Comparison of ENCODE assay signal across 9 cellular contexts in the genomic region with DNA sequence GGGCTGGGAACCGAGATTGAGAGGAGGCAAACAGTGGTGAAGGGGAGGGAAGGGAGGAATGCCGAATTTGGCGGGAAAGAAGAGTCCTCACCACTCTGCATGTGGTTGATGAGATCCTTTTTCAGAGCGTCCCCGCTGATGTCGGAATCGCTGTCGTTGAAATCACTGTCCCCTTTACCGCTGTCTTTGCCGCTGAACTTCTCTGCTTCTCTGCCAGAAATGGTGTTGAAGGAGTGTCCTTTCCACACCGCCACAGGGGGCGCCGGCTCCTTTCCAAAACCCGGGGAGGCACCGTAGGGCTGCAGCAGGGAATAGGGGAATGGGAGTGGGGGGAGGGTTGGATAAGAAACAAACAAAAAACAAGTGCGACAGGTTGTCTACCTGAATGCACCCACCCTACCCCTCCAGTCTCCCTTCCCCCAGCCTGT. TPM values are rescaled to one million over a fixed set of nuclear protein-coding genes. Genes with fewer than 3 reads are reported as not detected.
DNase-seq lines count a peak whose midpoint lies in the region; ATAC-seq and TF ChIP-seq lines count a peak whose summit lies in the region.
"Had no signal": no experiment of that assay in that cellular context is flagged by ENCODE, and none has a peak within 500 bp of the region (broad histone marks: within the 10 kb centered on the region; RNA-seq: fewer than 3 reads in every experiment).

No MANE protein-coding gene starts in this region.

- no peak overlapping the region for H3K4me3 ChIP-seq in AG04450 (ENCODE audit: low read depth, low read length)
- H3K4me3 ChIP-seq in iPS-20b (ENCODE audit: low read length) = peak overlapping the region; percentile 44; the same call in 1 of the 2 replicates

- TF ChIP-seq CTCF in AG04450 (IDR thresholded peaks at IDR 0.05; ENCODE audit: low read depth, low read length) = peak; percentile 11; the same call in 1 of the 2 replicates

- H3K9me3 ChIP-seq in AG04450 (ENCODE audit: control insufficient read depth, insufficient read depth, low read length) = peaks cover 28% of the 10 kb centered on the region; the same call in 1 of the 2 replicates
- H3K9me3 ChIP-seq in iPS-20b (ENCODE audit: insufficient read depth, low read depth, low read length) = no peaks in the 10 kb centered on the region

- H3K27me3 ChIP-seq in AG04450 (ENCODE audit: control insufficient read depth, insufficient read depth, low read length) (peaks cover 47% of the 10 kb centered on the region), iPS-20b (ENCODE audit: insufficient read depth, low read length) (peaks cover 72% of the 10 kb centered on the region)

- ATAC-seq in HG03520 (IDR thresholded peaks at IDR 0.05; ENCODE audit: unreplicated experiment) (no peak), GM21515 (IDR thresholded peaks at IDR 0.05; ENCODE audit: unreplicated experiment) (no peak)

- POLR2A ChIA-PET in AG04450 (lab: Yijun Ruan, JAX) = no interaction called here

- H3K27ac Mint-ChIP-seq in activated T-helper 1 cell treated with anti-CD3 and anti-CD28 coated beads, Interleukin-12 subunit alpha, Interleukin-12 subunit beta, Interleukin-2, Interleukin-4 antibody, amounts not matched to agents 30 ng/mL and 10 ng/mL and 1 ng/mL, durations not matched to agents 14 hours and 24 hours and 36 hours = no peak overlapping the region

- peaks cover 3% of the 10 kb centered on the region for H3K36me3 Mint-ChIP-seq in activated T-helper 1 cell treated with anti-CD3 and anti-CD28 coated beads, Interleukin-12 subunit alpha, Interleukin-12 subunit beta, Interleukin-2, Interleukin-4 antibody, amounts not matched to agents 30 ng/mL and 10 ng/mL and 1 ng/mL, durations not matched to agents 14 hours and 24 hours and 36 hours (ENCODE audit: low read depth)

- peaks cover 8% of the 10 kb centered on the region; the same call in 1 of the 2 replicates for H3K4me1 ChIP-seq in iPS-20b (ENCODE audit: insufficient read depth, low read length)

- intact Hi-C loops in activated T-helper 1 cell treated with anti-CD3 and anti-CD28 coated beads, Interleukin-12 subunit alpha, Interleukin-12 subunit beta, Interleukin-2, Interleukin-4 antibody, amounts not matched to agents 30 ng/mL and 10 ng/mL and 1 ng/mL, durations not matched to agents 14 hours and 24 hours and 36 hours (cut with micrococcal nuclease) = loop anchor here (10.0 kb wide), 1 partner anchor 181 kb away; no protein-coding TSS in a partner anchor

- H3K4me3 Mint-ChIP-seq in activated T-helper 1 cell treated with anti-CD3 and anti-CD28 coated beads, Interleukin-12 subunit alpha, Interleukin-12 subunit beta, Interleukin-2, Interleukin-4 antibody, amounts not matched to agents 30 ng/mL and 10 ng/mL and 1 ng/mL, durations not matched to agents 14 hours and 24 hours and 36 hours = no peak overlapping the region

- no peak overlapping the region for H3K27ac ChIP-seq in AG04450 (ENCODE audit: low read depth, low read length)
- no peak overlapping the region for H3K27ac ChIP-seq in iPS-20b (ENCODE audit: low read length)

- CTCF ChIA-PET in AG04450 (lab: Charles Lee) = no interaction called here

- H3K4me1 Mint-ChIP-seq in activated T-helper 1 cell treated with anti-CD3 and anti-CD28 coated beads, Interleukin-12 subunit alpha, Interleukin-12 subunit beta, Interleukin-2, Interleukin-4 antibody, amounts not matched to agents 30 ng/mL and 10 ng/mL and 1 ng/mL, durations not matched to agents 14 hours and 24 hours and 36 hours (ENCODE audit: low read depth) = no peaks in the 10 kb centered on the region

- H3K9ac ChIP-seq in iPS-20b (ENCODE audit: low read depth, low read length) = no peak overlapping the region

- peaks cover 35% of the 10 kb centered on the region for H3K27me3 Mint-ChIP-seq in activated T-helper 1 cell treated with anti-CD3 and anti-CD28 coated beads, Interleukin-12 subunit alpha, Interleukin-12 subunit beta, Interleukin-2, Interleukin-4 antibody, amounts not matched to agents 30 ng/mL and 10 ng/mL and 1 ng/mL, durations not matched to agents 14 hours and 24 hours and 36 hours (ENCODE audit: insufficient read depth)

- DNase-seq in AG04450 (ENCODE audit: low read depth, low spot score) (no peak), DMS53 treated with DMSO at 0.1 percent for 48 hours (lab: John Stamatoyannopoulos, UW; ENCODE audit: unreplicated experiment) (peak; percentile 3), SKM-1 treated with dmso at 0.1 percent for 144 hours (lab: John Stamatoyannopoulos, UW; ENCODE audit: unreplicated experiment) (peak; percentile 55), NCI-H2227 (lab: John Stamatoyannopoulos, UW; ENCODE audit: unreplicated experiment) (no peak)
- DNase-seq in activated T-helper 1 cell treated with anti-CD3 and anti-CD28 coated beads, Interleukin-12 subunit alpha, Interleukin-12 subunit beta, Interleukin-2, Interleukin-4 antibody, amounts not matched to agents 30 ng/mL and 10 ng/mL and 1 ng/mL, durations not matched to agents 14 hours and 24 hours and 36 hours (ENCODE audit: low spot score) = no peak
- DNase-seq: stimulated activated naive CD4-positive, alpha-beta T cell treated with Interleukin-2 at 50 U/mL for 16 hours had no signal

- peaks cover 6% of the 10 kb centered on the region for H3K9me3 Mint-ChIP-seq in activated T-helper 1 cell treated with anti-CD3 and anti-CD28 coated beads, Interleukin-12 subunit alpha, Interleukin-12 subunit beta, Interleukin-2, Interleukin-4 antibody, amounts not matched to agents 30 ng/mL and 10 ng/mL and 1 ng/mL, durations not matched to agents 14 hours and 24 hours and 36 hours

- peaks cover 8% of the 10 kb centered on the region; the same call in 1 of the 2 replicates for H3K36me3 ChIP-seq in iPS-20b (ENCODE audit: insufficient read depth, low read depth, low read length)

RNA-seq across cellular contexts. Expression of a gene that starts 3.1 kb away (rescaled TPM):
- not detected in 2 replicates for polyA plus RNA-seq in AG04450 (2011; rRNA removed)
- not detected in 2 replicates for polyA minus RNA-seq in AG04450 (2011; rRNA and poly(A)+ RNA removed)
- total RNA-seq in activated T-helper 1 cell treated with anti-CD3 and anti-CD28 coated beads, Interleukin-12 subunit alpha, Interleukin-12 subunit beta, Interleukin-2, Interleukin-4 antibody, amounts not matched to agents 30 ng/mL and 10 ng/mL and 1 ng/mL, durations not matched to agents 14 hours and 24 hours and 36 hours = not detected in 2 replicates

Comparison
In these comparisons a context has a peak if more than half of its experiments do, and no peak if none do; other contexts are left out.
1. DNase-seq: peak in DMS53 treated with DMSO at 0.1 percent for 48 hours (single experiment) and SKM-1 treated with dmso at 0.1 percent for 144 hours (single experiment); none in AG04450 (single experiment), activated T-helper 1 cell treated with anti-CD3 and anti-CD28 coated beads, Interleukin-12 subunit alpha, Interleukin-12 subunit beta, Interleukin-2, Interleukin-4 antibody, amounts not matched to agents 30 ng/mL and 10 ng/mL and 1 ng/mL, durations not matched to agents 14 hours and 24 hours and 36 hours (single experiment) and NCI-H2227 (single experiment).